ENCODE assay signal across 8 cellular contexts in the genomic region with DNA sequence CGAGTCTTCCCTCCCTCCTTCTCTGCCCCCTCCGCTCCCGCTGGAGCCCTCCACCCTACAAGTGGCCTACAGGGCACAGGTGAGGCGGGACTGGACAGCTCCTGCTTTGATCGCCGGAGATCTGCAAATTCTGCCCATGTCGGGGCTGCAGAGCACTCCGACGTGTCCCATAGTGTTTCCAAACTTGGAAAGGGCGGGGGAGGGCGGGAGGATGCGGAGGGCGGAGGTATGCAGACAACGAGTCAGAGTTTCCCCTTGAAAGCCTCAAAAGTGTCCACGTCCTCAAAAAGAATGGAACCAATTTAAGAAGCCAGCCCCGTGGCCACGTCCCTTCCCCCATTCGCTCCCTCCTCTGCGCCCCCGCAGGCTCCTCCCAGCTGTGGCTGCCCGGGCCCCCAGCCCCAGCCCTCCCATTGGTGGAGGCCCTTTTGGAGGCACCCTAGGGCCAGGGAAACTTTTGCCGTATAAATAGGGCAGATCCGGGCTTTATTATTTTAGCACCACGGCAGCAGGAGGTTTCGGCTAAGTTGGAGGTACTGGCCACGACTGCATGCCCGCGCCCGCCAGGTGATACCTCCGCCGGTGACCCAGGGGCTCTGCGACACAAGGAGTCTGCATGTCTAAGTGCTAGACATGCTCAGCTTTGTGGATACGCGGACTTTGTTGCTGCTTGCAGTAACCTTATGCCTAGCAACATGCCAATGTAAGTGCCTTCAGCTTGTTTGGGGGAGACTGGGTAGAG. TPM values are rescaled to one million over a fixed set of nuclear protein-coding genes. Genes with fewer than 3 reads are reported as not detected.
DNase-seq lines count a peak whose midpoint lies in the region; ATAC-seq and TF ChIP-seq lines count a peak whose summit lies in the region.

A gene (plus strand): TSS at position 497 of the 742 bp plus-strand sequence. CDS start 137 bp downstream, at position 634.

- DNase-seq in AG10803 (ENCODE audit: low read depth): peak; percentile 100
- DNase-seq in HCEC 1CT: peak; percentile 98
- DNase-seq in amniotic epithelial cell (ENCODE audit: low read depth): peak; percentile 82
- DNase-seq in left ventricle myocardium superior: peak; percentile 84
- DNase-seq in renal cortical epithelial cell (ENCODE audit: low read depth): peak; percentile 13
- no peak for DNase-seq in NCI-H1930 (lab: John Stamatoyannopoulos, UW)

- TF ChIP-seq CTCF in AG10803 (conservative IDR thresholded peaks at IDR 0.05; ENCODE audit: low read length): no peak

- intact Hi-C loops in left ventricle myocardium superior (cut with micrococcal nuclease): no loop called here

- ATAC-seq in left ventricle myocardium superior (peak; percentile 91), HG03095 (IDR thresholded peaks at IDR 0.05; ENCODE audit: unreplicated experiment) (no peak), GM19452 (IDR thresholded peaks at IDR 0.05; ENCODE audit: unreplicated experiment) (no peak)

- H3K4me3 ChIP-seq in AG10803 (ENCODE audit: low read length): peak within 1 kb of the TSS; percentile 96

RNA-seq across cellular contexts. Expression of the gene that starts here (rescaled TPM):
- 78.1 TPM for total RNA-seq in left ventricle myocardium superior
- total RNA-seq in renal cortical epithelial cell: 7.3 and 237 TPM in 2 replicates

Comparison
In these comparisons a context has a peak if more than half of its experiments do, and no peak if none do; other contexts are left out.
1. DNase-seq: peak in AG10803 (single experiment), HCEC 1CT (single experiment), amniotic epithelial cell (single experiment), left ventricle myocardium superior (single experiment) and renal cortical epithelial cell (single experiment); none in NCI-H1930 (0 of 2).